In genomic region chr17:33687831-33688230, GRCh38 we compare ENCODE assay signal across 27 cellular contexts.
"Had no signal": no experiment of that assay in that cellular context is flagged by ENCODE, and none has a peak within 500 bp of the region (broad histone marks: within the 10 kb centered on the region; RNA-seq: fewer than 3 reads in every experiment).

No MANE protein-coding gene starts in this region.

- H3K36me3 ChIP-seq: left lung, lower lobe of right lung, pancreas, prostate gland, thyroid gland, transverse colon, upper lobe of left lung, vagina had no signal

- H2AFZ ChIP-seq: hepatocyte had no signal

- FAIRE-seq: keratinocyte, pancreas had no signal

- H3K9me3 ChIP-seq: left lung, lower lobe of right lung, pancreas, prostate gland, thyroid gland, transverse colon, upper lobe of left lung, vagina had no signal

- H3K27me3 ChIP-seq: hepatocyte, pancreas, thyroid gland, transverse colon, upper lobe of left lung, vagina had no signal

- H3K79me2 ChIP-seq: hepatocyte had no signal

- H3K4me2 ChIP-seq: hepatocyte had no signal

- ATAC-seq: left cardiac atrium; left lung; lower lobe of right lung; naive thymus-derived CD8-positive, alpha-beta T cell; pancreas; right cardiac atrium; sciatic nerve; stimulated activated naive CD8-positive, alpha-beta T cell treated with anti-CD3 and anti-CD28 coated beads, Interleukin-15, amount 100 ng/mL, for 72 hours had no signal

- H3K4me1 ChIP-seq: left lung, lower lobe of right lung, pancreas, prostate gland, thyroid gland, transverse colon, upper lobe of left lung, vagina had no signal

- H3K4me3 ChIP-seq: hepatocyte, left lung, lower lobe of right lung, pancreas, prostate gland, skin epidermis, thyroid gland, transverse colon, upper lobe of left lung, vagina had no signal

- DNase-seq: kidney glomerular epithelial cell; left cardiac atrium; left lung; lower lobe of right lung; mammary epithelial cell; mesenchymal stem cell; naive thymus-derived CD8-positive, alpha-beta T cell; pancreas; posterior cingulate gyrus; retina; right cardiac atrium; stimulated activated CD4-positive, alpha-beta T cell treated with anti-CD3 and anti-CD28 coated beads, Interleukin-12 subunit alpha, Interleukin-12 subunit beta, amount 100 ng/mL, for 4 hours; stimulated activated CD4-positive, alpha-beta T cell treated with anti-CD3 and anti-CD28 coated beads, Interleukin-15, amount 100 ng/mL, for 24 hours; stimulated activated CD4-positive, alpha-beta T cell treated with anti-CD3 and anti-CD28 coated beads, Interleukin-2, amount 100 ng/mL, for 24 hours; stimulated activated CD4-positive, alpha-beta T cell treated with anti-CD3 and anti-CD28 coated beads, Interleukin-4, amount 100 ng/mL, for 1 hour; stimulated activated naive CD4-positive, alpha-beta T cell; stimulated activated naive CD8-positive, alpha-beta T cell treated with anti-CD3 and anti-CD28 coated beads, Interleukin-15, amount 100 ng/mL, for 72 hours; substantia nigra; thyroid gland; transverse colon; upper lobe of left lung had no signal

- H3K27ac ChIP-seq: hepatocyte, left lung, lower lobe of right lung, pancreas, prostate gland, skin epidermis, thyroid gland, transverse colon, upper lobe of left lung, vagina had no signal
